Comparison of ENCODE assay signal across 28 cellular contexts in genomic region chr18:48789259-48789812, GRCh38.
DNase-seq lines count a peak whose midpoint lies in the region; ATAC-seq, FAIRE-seq and TF ChIP-seq lines count a peak whose summit lies in the region.
"Had no signal": no experiment of that assay in that cellular context is flagged by ENCODE, and none has a peak within 500 bp of the region (broad histone marks: within the 10 kb centered on the region; RNA-seq: fewer than 3 reads in every experiment).

No MANE protein-coding gene starts in this region.

- H3K36me3 ChIP-seq in HepG2 (replicated peaks in 1 of 2; ENCODE audit: control insufficient read depth in 1 of 2, insufficient read depth in 2 of 2, low read length in 2 of 2) (peaks cover 0 to 43% of the 10 kb centered on the region in 2 experiments; a peak in 3 of 5 replicates), skeletal muscle tissue (ENCODE audit: control insufficient read depth in 3 of 3, insufficient read depth in 3 of 3, low read length in 3 of 3) (peaks cover 0 to 2% (median 0%) of the 10 kb centered on the region in 3 donors)
- no peaks in the 10 kb centered on the region for H3K36me3 ChIP-seq in naive thymus-derived CD4-positive, alpha-beta T cell (ENCODE audit: control insufficient read depth in 2 of 3, insufficient read depth in 3 of 3, low read length in 3 of 3)
- H3K36me3 ChIP-seq: BE2C, neural progenitor cell had no signal

- H3K4me1 ChIP-seq in HepG2 (ENCODE audit: insufficient read depth, low read length) (no peaks in the 10 kb centered on the region), skeletal muscle tissue (ENCODE audit: control insufficient read depth in 3 of 3, insufficient read depth in 3 of 3, low read length in 3 of 3) (peaks cover 24 to 55% (median 38%) of the 10 kb centered on the region in 3 donors)
- peaks cover 6 to 13% of the 10 kb centered on the region in 2 donors for H3K4me1 ChIP-seq in naive thymus-derived CD4-positive, alpha-beta T cell (ENCODE audit: control insufficient read depth in 2 of 2, insufficient read depth in 2 of 2, low read length in 2 of 2)

- TF ChIP-seq POLR2A in HepG2 (IDR thresholded peaks at IDR 0.05; ENCODE audit: insufficient read depth in 1 of 2, low read depth in 2 of 2, low read length in 2 of 2): no peak

- H3K27ac ChIP-seq in HepG2 (ENCODE audit: extremely low read length, insufficient read depth, low read length): no peak overlapping the region
- H3K27ac ChIP-seq in skeletal muscle tissue (ENCODE audit: low read depth, low read length): peak overlapping the region; percentile 84
- no peak overlapping the region for H3K27ac ChIP-seq in naive thymus-derived CD4-positive, alpha-beta T cell (ENCODE audit: low read depth, low read length)
- H3K27ac ChIP-seq: neural progenitor cell, SK-N-MC had no signal

- H3K36me3 Mint-ChIP-seq in Calu3 (ENCODE audit: insufficient read depth, unreplicated experiment): peaks cover 6% of the 10 kb centered on the region
- H3K36me3 Mint-ChIP-seq in activated T-helper 17 cell treated with anti-CD3 and anti-CD28 coated beads, Interleukin-2, amount 50 U/mL, for 72 hours (ENCODE audit: low read depth): no peaks in the 10 kb centered on the region
- H3K36me3 Mint-ChIP-seq in naive thymus-derived CD4-positive, alpha-beta T cell: peaks cover 0 to 17% (median 0%) of the 10 kb centered on the region in 5 donors
- H3K36me3 Mint-ChIP-seq: activated CD4-positive, alpha-beta memory T cell treated with anti-CD3 and anti-CD28 coated beads for 36 hours had no signal

- no peak overlapping the region for H3K4me2 ChIP-seq in HepG2 (ENCODE audit: low read depth, low read length)
- H3K4me2 ChIP-seq: neural progenitor cell had no signal

- peaks cover 12% of the 10 kb centered on the region for H3K4me1 Mint-ChIP-seq in Calu3 (ENCODE audit: low read depth, unreplicated experiment)
- peaks cover 21% of the 10 kb centered on the region for H3K4me1 Mint-ChIP-seq in activated T-helper 17 cell treated with anti-CD3 and anti-CD28 coated beads, Interleukin-2, amount 50 U/mL, for 72 hours
- peaks cover 5 to 28% (median 8%) of the 10 kb centered on the region in 7 donors for H3K4me1 Mint-ChIP-seq in naive thymus-derived CD4-positive, alpha-beta T cell

- H3K27me3 Mint-ChIP-seq in Calu3 (ENCODE audit: unreplicated experiment): no peaks in the 10 kb centered on the region
- H3K27me3 Mint-ChIP-seq in activated T-helper 17 cell treated with anti-CD3 and anti-CD28 coated beads, Interleukin-2, amount 50 U/mL, for 72 hours: no peaks in the 10 kb centered on the region
- H3K27me3 Mint-ChIP-seq in naive thymus-derived CD4-positive, alpha-beta T cell: no peaks in the 10 kb centered on the region
- H3K27me3 Mint-ChIP-seq: activated CD4-positive, alpha-beta memory T cell treated with anti-CD3 and anti-CD28 coated beads for 36 hours; stimulated activated naive CD8-positive, alpha-beta T cell treated with anti-CD3 and anti-CD28 coated beads, Interleukin-15, Interleukin-2, amounts not matched to agents 100 ng/mL and 50 ng/mL, for 24 hours; T-helper 17 cell had no signal

- no peak overlapping the region for H3K4me3 ChIP-seq in HepG2 (replicated peaks in 1 of 3; ENCODE audit: insufficient read depth in 1 of 3, low read depth in 2 of 3, low read length in 3 of 3)
- no peak overlapping the region for H3K4me3 ChIP-seq in skeletal muscle tissue (ENCODE audit: low read length in 3 of 3)
- no peak overlapping the region for H3K4me3 ChIP-seq in naive thymus-derived CD4-positive, alpha-beta T cell (ENCODE audit: low read length)
- H3K4me3 ChIP-seq: gastroesophageal sphincter, lung, neural progenitor cell, SK-N-MC had no signal

- no peaks in the 10 kb centered on the region for H3K79me2 ChIP-seq in HepG2 (ENCODE audit: insufficient read depth, low read length)

- H3K27me3 ChIP-seq in HepG2 (ENCODE audit: control insufficient read depth in 1 of 2, insufficient read depth in 2 of 2, low read length in 2 of 2): no peaks in the 10 kb centered on the region
- H3K27me3 ChIP-seq in skeletal muscle tissue (ENCODE audit: control insufficient read depth in 3 of 3, insufficient read depth in 3 of 3, low read length in 3 of 3): no peaks in the 10 kb centered on the region
- H3K27me3 ChIP-seq in naive thymus-derived CD4-positive, alpha-beta T cell (ENCODE audit: control insufficient read depth in 2 of 2, insufficient read depth in 2 of 2, low read length in 2 of 2): no peaks in the 10 kb centered on the region
- H3K27me3 ChIP-seq: BE2C, gastroesophageal sphincter, neural progenitor cell had no signal

- H3K9me3 ChIP-seq in HepG2 (ENCODE audit: low read length) (no peaks in the 10 kb centered on the region), skeletal muscle tissue (ENCODE audit: control insufficient read depth in 3 of 3, low read length in 3 of 3) (no peaks in the 10 kb centered on the region)
- no peaks in the 10 kb centered on the region for H3K9me3 ChIP-seq in naive thymus-derived CD4-positive, alpha-beta T cell (ENCODE audit: control insufficient read depth in 2 of 3, low read length in 3 of 3)
- H3K9me3 ChIP-seq: BE2C, gastroesophageal sphincter had no signal

- no peak for TF ChIP-seq RAD21 in HepG2 (CRISPR knock-in tag; IDR thresholded peaks at IDR 0.05)

- TF ChIP-seq CTCF in Calu3 (IDR thresholded peaks at IDR 0.05; ENCODE audit: unreplicated experiment) (no peak), HepG2 (CRISPR knock-in tag; IDR thresholded peaks at IDR 0.05) (no peak)

- H4K20me1 ChIP-seq in HepG2 (ENCODE audit: insufficient read depth, low read length): no peaks in the 10 kb centered on the region

- peak; percentile 36 for ATAC-seq in activated T-helper 17 cell treated with anti-CD3 and anti-CD28 coated beads, Interleukin-2, amount 50 U/mL, for 72 hours (replicated peaks)
- ATAC-seq in HepG2 (no peak), HG03442 (IDR thresholded peaks at IDR 0.05; ENCODE audit: unreplicated experiment) (no peak)
- ATAC-seq in naive thymus-derived CD4-positive, alpha-beta T cell: no peak
- ATAC-seq: T-helper 17 cell had no signal

- intact Hi-C loops in Calu3 (cut with micrococcal nuclease; ENCODE audit: unreplicated experiment) (no loop called here), HepG2 (cut with micrococcal nuclease; ENCODE audit: unreplicated experiment) (loop anchor here (10.0 kb wide), 1 partner anchor 115 kb away; no protein-coding TSS in a partner anchor)
- intact Hi-C loops in naive thymus-derived CD4-positive, alpha-beta T cell (cut with micrococcal nuclease): no loop called here

- H3K9ac ChIP-seq in HepG2 (ENCODE audit: insufficient read depth, low read depth, low read length): no peak overlapping the region
- no peak overlapping the region for H3K9ac ChIP-seq in skeletal muscle tissue (ENCODE audit: low read depth in 1 of 3, low read length in 3 of 3)
- H3K9ac ChIP-seq: neural progenitor cell had no signal

- no peak for FAIRE-seq in HepG2 (lab: Jason Lieb, UNC)
- FAIRE-seq: endometrium, H54 had no signal

- H3K9me3 Mint-ChIP-seq in Calu3 (ENCODE audit: low read depth, unreplicated experiment): peaks cover 3% of the 10 kb centered on the region
- peaks cover 4% of the 10 kb centered on the region for H3K9me3 Mint-ChIP-seq in activated T-helper 17 cell treated with anti-CD3 and anti-CD28 coated beads, Interleukin-2, amount 50 U/mL, for 72 hours
- peaks cover 0 to 12% (median 0%) of the 10 kb centered on the region in 11 donors for H3K9me3 Mint-ChIP-seq in naive thymus-derived CD4-positive, alpha-beta T cell
- H3K9me3 Mint-ChIP-seq: neural progenitor cell; stimulated activated naive CD8-positive, alpha-beta T cell treated with anti-CD3 and anti-CD28 coated beads, Interleukin-15, Interleukin-2, amounts not matched to agents 100 ng/mL and 50 ng/mL, for 24 hours had no signal

- H3K27ac Mint-ChIP-seq in Calu3 (ENCODE audit: unreplicated experiment): peak overlapping the region; percentile 42
- peak overlapping the region; percentile 40 for H3K27ac Mint-ChIP-seq in activated T-helper 17 cell treated with anti-CD3 and anti-CD28 coated beads, Interleukin-2, amount 50 U/mL, for 72 hours
- H3K27ac Mint-ChIP-seq in naive thymus-derived CD4-positive, alpha-beta T cell: peak overlapping the region in 1 of 9 donors; percentile 7
- H3K27ac Mint-ChIP-seq: activated CD4-positive, alpha-beta memory T cell treated with anti-CD3 and anti-CD28 coated beads for 36 hours; neural progenitor cell; T-helper 17 cell had no signal

- no peak overlapping the region for H3K4me3 Mint-ChIP-seq in Calu3 (ENCODE audit: low read depth, unreplicated experiment)
- H3K4me3 Mint-ChIP-seq in activated T-helper 17 cell treated with anti-CD3 and anti-CD28 coated beads, Interleukin-2, amount 50 U/mL, for 72 hours: no peak overlapping the region
- no peak overlapping the region for H3K4me3 Mint-ChIP-seq in naive thymus-derived CD4-positive, alpha-beta T cell
- H3K4me3 Mint-ChIP-seq: activated CD4-positive, alpha-beta memory T cell treated with anti-CD3 and anti-CD28 coated beads for 36 hours; neural progenitor cell; stimulated activated naive CD8-positive, alpha-beta T cell treated with anti-CD3 and anti-CD28 coated beads, Interleukin-15, Interleukin-2, amounts not matched to agents 100 ng/mL and 50 ng/mL, for 24 hours; T-helper 17 cell had no signal

- POLR2A ChIA-PET in HepG2 (lab: Yijun Ruan, JAX): no interaction called here
- POLR2A ChIA-PET in naive thymus-derived CD4-positive, alpha-beta T cell (lab: Charles Lee): no interaction called here

- H2AFZ ChIP-seq in HepG2 (ENCODE audit: low read length): no peak overlapping the region
- H2AFZ ChIP-seq: neural progenitor cell had no signal

- BruUV-seq in Calu3 (replicated peaks; lab: Mats Ljungman, UMichigan): no TSS peak
- no TSS peak for BruUV-seq in HepG2 (replicated peaks; lab: Mats Ljungman, UMichigan)

- CTCF ChIA-PET in Calu3 (lab: Charles Lee): no interaction called here
- CTCF ChIA-PET in HepG2 (lab: Yijun Ruan, JAX; ENCODE audit: low intra/inter-chr PET ratio, low total read pairs): no interaction called here
- CTCF ChIA-PET in naive thymus-derived CD4-positive, alpha-beta T cell (lab: Charles Lee): no interaction called here

- no peak for DNase-seq in Calu3
- DNase-seq in HepG2 (ENCODE audit: low spot score): no peak
- no peak for DNase-seq in HuH-7.5 (ENCODE audit: low spot score)
- no peak for DNase-seq in naive thymus-derived CD4-positive, alpha-beta T cell
- no peak for DNase-seq in DMS 273 (lab: John Stamatoyannopoulos, UW; ENCODE audit: unreplicated experiment)
- DNase-seq: ACHN; activated CD4-positive, alpha-beta memory T cell treated with anti-CD3 and anti-CD28 coated beads for 36 hours; activated CD8-positive, alpha-beta memory T cell treated with anti-CD3 and anti-CD28 coated beads, Interleukin-2, amount 50 U/mL, for 48 hours; activated naive CD4-positive, alpha-beta T cell treated with anti-CD3 and anti-CD28 coated beads, Interleukin-2, amount 50 U/mL, for 16 hours; BE2C; dermis blood vessel endothelial cell; DMS53; NCI-H1092 treated with DMSO at 0.1 percent for 48 hours; NCI-H187 treated with DMSO at 0.1 percent for 48 hours; NCI-H2227 treated with DMSO at 0.1 percent for 48 hours; NCI-H82; RPMI8226; T-helper 17 cell had no signal

- TF ChIP-seq EP300 in HepG2 (IDR thresholded peaks at IDR 0.05; ENCODE audit: low read depth in 2 of 2, low read length in 2 of 2) (no peak), HepG2 (CRISPR knock-in tag; IDR thresholded peaks at IDR 0.05; ENCODE audit: borderline replicate concordance) (no peak)

- in situ Hi-C loops in HepG2 (cut with HindIII; ENCODE audit: extremely low pct_ligation_motif_present, low pct_unique_long_range_greater_than_20kb): no loop called here
